In the genomic region with DNA sequence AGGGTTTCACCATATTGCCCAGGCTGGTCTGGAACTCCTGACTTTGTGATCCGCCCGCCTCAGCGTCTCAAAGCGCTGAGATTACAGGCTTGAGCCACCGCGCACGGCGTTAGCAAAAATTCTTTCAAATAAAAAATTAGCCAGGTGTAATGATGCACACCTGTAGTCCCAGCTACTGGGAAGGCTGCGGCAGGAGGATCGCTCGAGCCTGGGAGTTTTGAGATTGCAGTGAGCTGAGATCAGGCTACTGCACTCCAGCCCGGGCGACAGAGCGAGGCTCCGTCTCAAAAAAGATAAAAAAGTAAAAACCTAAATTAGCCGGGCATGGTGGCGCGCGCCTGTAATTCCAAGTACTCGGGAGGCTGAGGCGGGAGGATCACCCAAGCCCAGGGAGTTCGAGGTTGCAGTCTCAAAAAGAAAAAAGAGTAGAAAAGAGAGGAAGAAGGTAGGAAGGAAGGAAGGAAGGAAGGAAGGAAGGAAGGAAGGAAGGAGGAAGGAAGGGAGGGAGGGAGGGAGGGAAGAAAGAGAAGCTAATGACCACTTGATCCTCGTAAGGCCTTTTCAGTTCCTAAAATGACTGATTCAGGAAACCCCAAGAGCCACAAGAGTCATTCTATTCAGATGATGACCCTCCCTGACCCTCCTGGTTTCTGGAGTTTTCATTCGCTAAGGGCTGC, we compare ENCODE assay signal across 1 cellular context.
A peak's percentile ranks its signal among the peaks of the same experiment; 100 is the strongest.
TF ChIP-seq lines count a peak whose summit lies in the region.

No MANE protein-coding gene starts in this region.

TF ChIP-seq in HepG2, 621 proteins besides CTCF, POLR2A, EP300 and RAD21 (continued from another document):
- TF ChIP-seq FOXP4 (CRISPR knock-in tag; IDR thresholded peaks at IDR 0.05) (0 out of 2 replicates have a peak, but pooled peaks have one; percentile 2), SP2 (CRISPR knock-in tag; IDR thresholded peaks at IDR 0.05) (0 out of 2 replicates have a peak, but pooled peaks have one; percentile 16), RBAK (CRISPR knock-in tag; IDR thresholded peaks at IDR 0.05) (no peak), ZNF777 (CRISPR knock-in tag; IDR thresholded peaks at IDR 0.05) (no peak)
